17 cellular contexts compared by ENCODE assay signal in genomic region chr4:100081511-100081910, GRCh38.
A peak's percentile ranks its signal among the peaks of the same experiment; 100 is the strongest.
DNase-seq lines count a peak whose midpoint lies in the region; ATAC-seq and TF ChIP-seq lines count a peak whose summit lies in the region.
"Had no signal": no experiment of that assay in that cellular context is flagged by ENCODE, and none has a peak within 500 bp of the region (broad histone marks: within the 10 kb centered on the region; RNA-seq: fewer than 3 reads in every experiment).

No MANE protein-coding gene starts in this region.

- H3K27ac Mint-ChIP-seq in stimulated activated naive CD8-positive, alpha-beta T cell treated with anti-CD3 and anti-CD28 coated beads, Interleukin-15, Interleukin-2, amounts not matched to agents 100 ng/mL and 50 ng/mL, for 24 hours: peak overlapping the region; percentile 42
- peak overlapping the region in 1 of 2 donors; percentile 66 for H3K27ac Mint-ChIP-seq in stimulated activated naive CD8-positive, alpha-beta T cell treated with anti-CD3 and anti-CD28 coated beads, Interleukin-15, amount 100 ng/mL, for 72 hours

- H3K27ac ChIP-seq in spleen (no peak overlapping the region), esophagus muscularis mucosa (replicated peaks in 1 of 4) (no peak overlapping the region)

- H3K4me1 ChIP-seq in spleen (no peaks in the 10 kb centered on the region), esophagus muscularis mucosa (no peaks in the 10 kb centered on the region)

- H3K4me1 Mint-ChIP-seq in stimulated activated naive CD8-positive, alpha-beta T cell treated with anti-CD3 and anti-CD28 coated beads, Interleukin-15, Interleukin-2, amounts not matched to agents 100 ng/mL and 50 ng/mL, for 24 hours (ENCODE audit: low read depth): peaks cover 47% of the 10 kb centered on the region
- H3K4me1 Mint-ChIP-seq in stimulated activated naive CD8-positive, alpha-beta T cell treated with anti-CD3 and anti-CD28 coated beads, Interleukin-15, amount 100 ng/mL, for 72 hours: peaks cover 35% of the 10 kb centered on the region

- no peak for TF ChIP-seq EP300 in esophagus muscularis mucosa (IDR thresholded peaks at IDR 0.05)

- WGBS in spleen, 5 donors: 54 to 64% (median 60%) methylated on average over 1 of the region's 1 CpG
- 70% methylated on average over 1 of the region's 1 CpG for WGBS in esophagus muscularis mucosa

- no peaks in the 10 kb centered on the region for H3K27me3 ChIP-seq in spleen (replicated peaks in 1 of 7)
- H3K27me3 ChIP-seq in esophagus muscularis mucosa: no peaks in the 10 kb centered on the region

- no peak for DNase-seq in stimulated activated naive CD8-positive, alpha-beta T cell treated with anti-CD3 and anti-CD28 coated beads, Interleukin-15, amount 100 ng/mL, for 72 hours
- DNase-seq in M059J (ENCODE audit: low read depth) (peak; percentile 69), astrocyte of the hippocampus (ENCODE audit: low read depth, low spot score) (peak; percentile 30), renal cortical epithelial cell (ENCODE audit: low read depth) (peak; percentile 87), NCI-H146 (lab: John Stamatoyannopoulos, UW) (no peak), spleen (no peak), esophagus muscularis mucosa (ENCODE audit: extremely low spot score) (no peak)
- DNase-seq: H7, Karpas-422, MV-4-11, NCI-H1436 treated with DMSO at 0.1 percent for 48 hours, NCI-H2081 treated with DMSO at 0.1 percent for 48 hours, NCI-H345, NCI-H526 treated with DMSO at 0.1 percent for 48 hours, SIG-M5 had no signal

- no peaks in the 10 kb centered on the region for H3K36me3 Mint-ChIP-seq in stimulated activated naive CD8-positive, alpha-beta T cell treated with anti-CD3 and anti-CD28 coated beads, Interleukin-15, Interleukin-2, amounts not matched to agents 100 ng/mL and 50 ng/mL, for 24 hours (ENCODE audit: low read depth)

- no peak for TF ChIP-seq CTCF in spleen (IDR thresholded peaks at IDR 0.05 in 8 of 11, conservative IDR thresholded peaks at IDR 0.05 in 3 of 11)
- TF ChIP-seq CTCF in esophagus muscularis mucosa (IDR thresholded peaks at IDR 0.05): no peak

- H3K9me3 ChIP-seq in spleen (no peaks in the 10 kb centered on the region), esophagus muscularis mucosa (no peaks in the 10 kb centered on the region)

- H3K4me3 Mint-ChIP-seq in stimulated activated naive CD8-positive, alpha-beta T cell treated with anti-CD3 and anti-CD28 coated beads, Interleukin-15, Interleukin-2, amounts not matched to agents 100 ng/mL and 50 ng/mL, for 24 hours: no peak overlapping the region
- H3K4me3 Mint-ChIP-seq in stimulated activated naive CD8-positive, alpha-beta T cell treated with anti-CD3 and anti-CD28 coated beads, Interleukin-15, amount 100 ng/mL, for 72 hours: no peak overlapping the region

- intact Hi-C loops in spleen (cut with DNase I; ENCODE audit: low total_unique reads) (no loop called here), esophagus muscularis mucosa (cut with DNase I) (no loop called here)

- no peak for ATAC-seq in stimulated activated naive CD8-positive, alpha-beta T cell treated with anti-CD3 and anti-CD28 coated beads, Interleukin-15, amount 100 ng/mL, for 72 hours
- ATAC-seq: Panc1 had no signal

- peaks cover 7% of the 10 kb centered on the region for H3K27me3 Mint-ChIP-seq in stimulated activated naive CD8-positive, alpha-beta T cell treated with anti-CD3 and anti-CD28 coated beads, Interleukin-15, Interleukin-2, amounts not matched to agents 100 ng/mL and 50 ng/mL, for 24 hours
- H3K27me3 Mint-ChIP-seq in stimulated activated naive CD8-positive, alpha-beta T cell treated with anti-CD3 and anti-CD28 coated beads, Interleukin-15, amount 100 ng/mL, for 72 hours: no peaks in the 10 kb centered on the region

- TF ChIP-seq POLR2A in spleen (IDR thresholded peaks at IDR 0.05): no peak
- TF ChIP-seq POLR2A in esophagus muscularis mucosa (IDR thresholded peaks at IDR 0.05; ENCODE audit: low read depth): no peak

- H3K9me3 Mint-ChIP-seq in stimulated activated naive CD8-positive, alpha-beta T cell treated with anti-CD3 and anti-CD28 coated beads, Interleukin-15, Interleukin-2, amounts not matched to agents 100 ng/mL and 50 ng/mL, for 24 hours: no peaks in the 10 kb centered on the region
- H3K9me3 Mint-ChIP-seq in stimulated activated naive CD8-positive, alpha-beta T cell treated with anti-CD3 and anti-CD28 coated beads, Interleukin-15, amount 100 ng/mL, for 72 hours: peaks cover 7 to 11% of the 10 kb centered on the region in 2 donors

- H3K4me3 ChIP-seq in spleen (no peak overlapping the region), esophagus muscularis mucosa (no peak overlapping the region)

- H3K36me3 ChIP-seq in spleen (no peaks in the 10 kb centered on the region), esophagus muscularis mucosa (no peaks in the 10 kb centered on the region)

Comparison
In these comparisons a context has a peak if more than half of its experiments do, and no peak if none do; other contexts are left out.
1. DNase-seq: peak in M059J (single experiment), astrocyte of the hippocampus (single experiment) and renal cortical epithelial cell (single experiment); none in stimulated activated naive CD8-positive, alpha-beta T cell treated with anti-CD3 and anti-CD28 coated beads, Interleukin-15, amount 100 ng/mL, for 72 hours (0 of 2), NCI-H146 (single experiment), spleen (single experiment) and esophagus muscularis mucosa (single experiment).